ENCODE assay signal across 12 cellular contexts in the genomic region with DNA sequence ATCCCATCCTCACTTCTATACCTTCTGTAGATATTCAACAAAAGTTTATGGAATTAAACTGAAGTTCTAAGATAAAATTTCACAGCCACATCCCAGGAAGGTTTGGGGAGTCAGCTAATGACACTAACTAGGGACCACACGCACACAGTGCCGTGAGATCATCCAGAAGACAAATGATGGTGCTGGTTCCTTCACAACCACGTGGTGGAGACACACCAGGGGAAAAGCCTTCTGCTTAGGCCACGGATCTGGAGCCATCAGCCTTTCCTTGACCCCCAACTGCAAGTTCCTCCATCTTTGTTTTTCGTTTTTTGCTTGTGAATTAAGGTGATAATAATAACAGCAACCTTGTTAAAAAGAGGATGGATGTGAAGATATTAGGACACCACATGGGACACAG.
A peak's percentile ranks its signal among the peaks of the same experiment; 100 is the strongest.
DNase-seq lines count a peak whose midpoint lies in the region; TF ChIP-seq lines count a peak whose summit lies in the region.
"Had no signal": no experiment of that assay in that cellular context is flagged by ENCODE, and none has a peak within 500 bp of the region (broad histone marks: within the 10 kb centered on the region; RNA-seq: fewer than 3 reads in every experiment).

No MANE protein-coding gene starts in this region.

- H3K9me3 ChIP-seq in Karpas-422 (ENCODE audit: low read length), result no peaks in the 10 kb centered on the region
- H3K9me3 ChIP-seq in esophagus muscularis mucosa, result no peaks in the 10 kb centered on the region
- H3K9me3 ChIP-seq: BLaER1 had no signal

- H3K36me3 ChIP-seq in Karpas-422 (ENCODE audit: insufficient read depth, low read length) (no peaks in the 10 kb centered on the region), esophagus muscularis mucosa (no peaks in the 10 kb centered on the region)
- H3K36me3 ChIP-seq: BLaER1 had no signal

- no peak overlapping the region for H2AFZ ChIP-seq in Karpas-422 (ENCODE audit: low read length)

- H3K4me2 ChIP-seq in Karpas-422 (ENCODE audit: low read depth, low read length, poor library complexity, severe bottlenecking), result no peak overlapping the region
- H3K4me2 ChIP-seq: BLaER1 had no signal

- no peaks in the 10 kb centered on the region for H3K79me2 ChIP-seq in Karpas-422 (ENCODE audit: low read length)

- TF ChIP-seq CTCF in VCaP (conservative IDR thresholded peaks at IDR 0.05) (peak; percentile 17; the same call in 1 of the 2 replicates), esophagus muscularis mucosa (IDR thresholded peaks at IDR 0.05) (no peak)

- intact Hi-C loops in esophagus muscularis mucosa (cut with DNase I), result no loop called here

- H3K9me2 ChIP-seq in Karpas-422 (replicated peaks; ENCODE audit: insufficient read depth, low read length), result no peaks in the 10 kb centered on the region

- no peaks in the 10 kb centered on the region for H4K20me1 ChIP-seq in Karpas-422 (ENCODE audit: insufficient read depth, low read depth, low read length)
- H4K20me1 ChIP-seq: BLaER1 had no signal

- no peak for TF ChIP-seq POLR2A in esophagus muscularis mucosa (IDR thresholded peaks at IDR 0.05; ENCODE audit: low read depth)

- H3K27me3 ChIP-seq in Karpas-422 (ENCODE audit: low read length) (no peaks in the 10 kb centered on the region), esophagus muscularis mucosa (no peaks in the 10 kb centered on the region)
- H3K27me3 ChIP-seq: BLaER1 had no signal

- H3K4me3 ChIP-seq in Karpas-422 (ENCODE audit: low read length) (no peak overlapping the region), esophagus muscularis mucosa (no peak overlapping the region)
- H3K4me3 ChIP-seq: BLaER1 had no signal

- no peaks in the 10 kb centered on the region for H3K4me1 ChIP-seq in Karpas-422 (ENCODE audit: low read length)
- peaks cover 21 to 63% (median 59%) of the 10 kb centered on the region in 4 donors for H3K4me1 ChIP-seq in esophagus muscularis mucosa

- TF ChIP-seq EP300 in esophagus muscularis mucosa (IDR thresholded peaks at IDR 0.05), result no peak

- no peak overlapping the region for H3K27ac ChIP-seq in Karpas-422 (ENCODE audit: low read length)
- no peak overlapping the region for H3K27ac ChIP-seq in VCaP
- no peak overlapping the region for H3K27ac ChIP-seq in esophagus muscularis mucosa (replicated peaks in 1 of 4)
- H3K27ac ChIP-seq: BLaER1 had no signal

- H3K9ac ChIP-seq in Karpas-422 (ENCODE audit: low read length), result no peak overlapping the region
- H3K9ac ChIP-seq: BLaER1 had no signal

- DNase-seq in COR-L47 (lab: John Stamatoyannopoulos, UW) (peak; percentile 19), Karpas-422 (peak; percentile 43), mesenteric fat pad (ENCODE audit: low spot score) (peak; percentile 12), SKM-1 treated with dmso at 0.1 percent for 144 hours (lab: John Stamatoyannopoulos, UW; ENCODE audit: unreplicated experiment) (no peak), esophagus muscularis mucosa (ENCODE audit: extremely low spot score) (no peak)
- DNase-seq in activated CD4-positive, alpha-beta T cell treated with anti-CD3 and anti-CD28 coated beads for 4 hours, result no peak
- DNase-seq: EL, NCI-H1105 treated with DMSO at 0.1 percent for 48 hours, NCI-H446 treated with DMSO at 0.1 percent for 48 hours, NCI-H774 had no signal

- WGBS in esophagus muscularis mucosa, result 83% methylated on average over 5 of the region's 5 CpGs

Comparison
In these comparisons a context has a peak if more than half of its experiments do, and no peak if none do; other contexts are left out.
1. DNase-seq: peak in COR-L47 (single experiment), Karpas-422 (single experiment) and mesenteric fat pad (single experiment); none in SKM-1 treated with dmso at 0.1 percent for 144 hours (single experiment), esophagus muscularis mucosa (single experiment) and activated CD4-positive, alpha-beta T cell treated with anti-CD3 and anti-CD28 coated beads for 4 hours (0 of 2).